Comparison of ENCODE assay signal across 8 cellular contexts in the genomic region with DNA sequence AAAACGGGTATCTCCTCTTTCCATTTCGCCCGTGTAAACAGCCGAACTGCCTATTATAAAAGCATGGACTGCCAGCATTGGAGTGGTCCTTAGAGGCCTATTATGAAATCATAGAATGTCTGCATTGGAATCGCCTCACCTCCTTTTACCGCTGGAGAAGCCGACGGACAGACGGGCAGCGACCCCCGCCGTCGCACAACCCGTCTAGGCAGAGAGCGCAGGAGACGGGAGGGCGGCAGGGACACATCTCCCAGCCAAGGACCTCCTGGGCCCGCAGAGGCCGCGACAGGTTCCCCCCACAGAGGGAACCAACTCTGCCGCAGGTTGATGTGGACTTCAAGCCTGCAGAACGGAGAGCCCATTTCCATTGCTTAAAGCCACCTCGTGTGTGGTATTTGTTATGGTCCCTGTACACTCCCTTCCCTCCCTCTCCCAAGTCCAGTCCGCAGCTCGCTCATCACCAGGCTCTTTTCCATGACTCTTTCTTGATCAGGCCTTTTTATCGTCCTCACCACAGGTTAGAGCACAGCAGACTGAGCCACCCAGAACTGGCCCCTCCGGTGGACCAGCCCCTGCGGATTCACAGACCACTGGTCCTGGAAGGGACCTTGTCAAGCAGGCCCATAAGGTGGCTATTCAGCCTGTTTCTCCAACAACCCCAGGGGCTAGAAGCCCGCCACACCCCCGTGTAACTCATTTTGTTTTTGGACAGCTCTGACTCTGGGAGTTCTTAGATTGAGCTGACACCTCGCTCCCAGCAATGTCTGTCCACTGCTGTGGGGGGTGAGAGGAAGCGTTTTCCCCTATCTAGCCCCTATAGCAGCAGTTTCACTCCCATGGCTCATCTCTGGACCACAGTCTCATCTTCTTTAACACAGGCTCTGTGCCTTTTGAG. TPM values are rescaled to one million over a fixed set of nuclear protein-coding genes. Genes with fewer than 3 reads are reported as not detected.
DNase-seq lines count a peak whose midpoint lies in the region; ATAC-seq, FAIRE-seq and TF ChIP-seq lines count a peak whose summit lies in the region.

No MANE protein-coding gene starts in this region.

- H3K27ac ChIP-seq in PC-9, result no peak overlapping the region

- CTCF ChIA-PET in PC-9 (lab: Charles Lee), result interaction anchor here (0.6 to 2.1 kb wide), 5 partner anchors 9 to 351 kb away, joined by 3 to 11 read pairs (median 4); partner anchors contain the start of gene XXYLT1

- no peaks in the 10 kb centered on the region for H3K9me3 Mint-ChIP-seq in activated T-cell treated with anti-CD3 and anti-CD28 coated beads, Interleukin-2, amount 50 U/mL, for 4 hours
- H3K9me3 Mint-ChIP-seq in endothelial cell (ENCODE audit: unreplicated experiment), result no peaks in the 10 kb centered on the region
- H3K9me3 Mint-ChIP-seq in nephron, result no peaks in the 10 kb centered on the region

- peaks cover 5% of the 10 kb centered on the region for H3K36me3 Mint-ChIP-seq in activated T-cell treated with anti-CD3 and anti-CD28 coated beads, Interleukin-2, amount 50 U/mL, for 4 hours (ENCODE audit: insufficient read depth)
- H3K36me3 Mint-ChIP-seq in endothelial cell (ENCODE audit: low read depth, unreplicated experiment) (no peaks in the 10 kb centered on the region), nephron (ENCODE audit: low read depth) (peaks cover 5% of the 10 kb centered on the region)

- TF ChIP-seq CTCF in PC-9 (conservative IDR thresholded peaks at IDR 0.05) (no peak), endothelial cell (IDR thresholded peaks at IDR 0.05; ENCODE audit: unreplicated experiment) (no peak), nephron (IDR thresholded peaks at IDR 0.05; ENCODE audit: unreplicated experiment in 3 of 3) (no peak)

- H3K4me1 ChIP-seq in PC-9 (replicated peaks; ENCODE audit: insufficient read depth), result peaks cover 44% of the 10 kb centered on the region

- peak overlapping the region; percentile 85 for H3K4me3 Mint-ChIP-seq in activated T-cell treated with anti-CD3 and anti-CD28 coated beads, Interleukin-2, amount 50 U/mL, for 4 hours
- H3K4me3 Mint-ChIP-seq in endothelial cell (ENCODE audit: unreplicated experiment), result peak overlapping the region; percentile 90
- H3K4me3 Mint-ChIP-seq in nephron, result peak overlapping the region; percentile 90 to 95 (median 94)

- H3K9me3 ChIP-seq in PC-9 (ENCODE audit: insufficient read depth, low read depth), result no peaks in the 10 kb centered on the region

- peak overlapping the region; percentile 78 for H3K4me3 ChIP-seq in PC-9

- H3K4me2 ChIP-seq in PC-9, result peak overlapping the region; percentile 82

- H3K27me3 ChIP-seq in PC-9 (ENCODE audit: insufficient read depth, low read depth), result no peaks in the 10 kb centered on the region

- no peaks in the 10 kb centered on the region for H3K36me3 ChIP-seq in PC-9 (ENCODE audit: low read depth)

- TF ChIP-seq POLR2A in H54 (IDR thresholded peaks at IDR 0.05; ENCODE audit: low read depth, low read length), result no peak

- H3K9me2 ChIP-seq in PC-9 (ENCODE audit: insufficient read depth), result no peaks in the 10 kb centered on the region

- POLR2A ChIA-PET in PC-9 (lab: Charles Lee; ENCODE audit: unreplicated experiment), result interaction anchor here (0.6 to 0.7 kb wide), 8 partner anchors 16 to 515 kb away, joined by 3 to 6 read pairs (median 3); no protein-coding TSS in a partner anchor

- BruUV-seq in PC-9 (replicated peaks; lab: Mats Ljungman, UMichigan), result TSS peak; percentile 60

- ATAC-seq in activated T-cell treated with anti-CD3 and anti-CD28 coated beads, Interleukin-2, amount 50 U/mL, for 4 hours, result peak; percentile 3 to 4

- H3K27ac Mint-ChIP-seq in endothelial cell (ENCODE audit: unreplicated experiment) (no peak overlapping the region), nephron (peak overlapping the region; percentile 78 to 96 (median 93))

- peaks cover 23% of the 10 kb centered on the region for H4K20me1 ChIP-seq in PC-9 (ENCODE audit: insufficient read depth)

- no peaks in the 10 kb centered on the region for H3K27me3 Mint-ChIP-seq in activated T-cell treated with anti-CD3 and anti-CD28 coated beads, Interleukin-2, amount 50 U/mL, for 4 hours (ENCODE audit: low read depth)
- H3K27me3 Mint-ChIP-seq in endothelial cell (ENCODE audit: unreplicated experiment) (peaks cover 2% of the 10 kb centered on the region), nephron (ENCODE audit: low read depth) (peaks cover 4% of the 10 kb centered on the region)

- peaks cover 21% of the 10 kb centered on the region; the same call in 1 of the 2 replicates for H3F3A ChIP-seq in PC-9 (ENCODE audit: insufficient read depth, low read depth)

- FAIRE-seq in H54 (lab: Jason Lieb, UNC), result no peak

- intact Hi-C loops in PC-9 (cut with micrococcal nuclease; ENCODE audit: unreplicated experiment), result no loop called here

- peak overlapping the region; percentile 89 for H2AFZ ChIP-seq in PC-9

- no peak for DNase-seq in activated T-cell treated with anti-CD3 and anti-CD28 coated beads, Interleukin-2, amount 50 U/mL, for 4 hours
- DNase-seq in activated T-cell treated with anti-CD3 and anti-CD28 coated beads, Interleukin-2, amount 50 U/mL, for 1 hour, result no peak
- DNase-seq in PC-9 (peak in 1 of 2 experiments; percentile 11), endothelial cell (ENCODE audit: low spot score) (peak; percentile 19), COLO668 (lab: John Stamatoyannopoulos, UW; ENCODE audit: unreplicated experiment) (no peak), H54 (ENCODE audit: insufficient read length, low spot score) (no peak), NOMO-1 (lab: John Stamatoyannopoulos, UW; ENCODE audit: unreplicated experiment in 2 of 2) (no peak)

- H3K79me2 ChIP-seq in PC-9 (ENCODE audit: low read depth), result peaks cover 41% of the 10 kb centered on the region

- H3K4me1 Mint-ChIP-seq in activated T-cell treated with anti-CD3 and anti-CD28 coated beads, Interleukin-2, amount 50 U/mL, for 4 hours (ENCODE audit: low read depth), result peaks cover 72% of the 10 kb centered on the region
- H3K4me1 Mint-ChIP-seq in endothelial cell (ENCODE audit: unreplicated experiment), result peaks cover 39% of the 10 kb centered on the region
- H3K4me1 Mint-ChIP-seq in nephron, result peaks cover 75% of the 10 kb centered on the region

RNA-seq across cellular contexts. Expression of gene PPP1R2, which starts 0.8 kb away (rescaled TPM):
- total RNA-seq in activated T-cell treated with anti-CD3 and anti-CD28 coated beads, Interleukin-2, amount 50 U/mL, for 4 hours, result 10 to 100 TPM; 73.2 to 91.7 (median 77.6) TPM
- total RNA-seq in PC-9 (2021) (49.1 and 73.0 TPM in 2 replicates), endothelial cell (ENCODE audit: unreplicated experiment) (29.7 TPM)

RNA-seq across cellular contexts. Expression of gene APOD, which starts 39.9 kb away (rescaled TPM):
- not detected for total RNA-seq in activated T-cell treated with anti-CD3 and anti-CD28 coated beads, Interleukin-2, amount 50 U/mL, for 4 hours
- total RNA-seq in PC-9 (2021) (0.48 TPM in 1 of 2 replicates, not detected in the other), endothelial cell (ENCODE audit: unreplicated experiment) (5.0 TPM)
